Comparison of ENCODE assay signal across 32 cellular contexts in the genomic region with DNA sequence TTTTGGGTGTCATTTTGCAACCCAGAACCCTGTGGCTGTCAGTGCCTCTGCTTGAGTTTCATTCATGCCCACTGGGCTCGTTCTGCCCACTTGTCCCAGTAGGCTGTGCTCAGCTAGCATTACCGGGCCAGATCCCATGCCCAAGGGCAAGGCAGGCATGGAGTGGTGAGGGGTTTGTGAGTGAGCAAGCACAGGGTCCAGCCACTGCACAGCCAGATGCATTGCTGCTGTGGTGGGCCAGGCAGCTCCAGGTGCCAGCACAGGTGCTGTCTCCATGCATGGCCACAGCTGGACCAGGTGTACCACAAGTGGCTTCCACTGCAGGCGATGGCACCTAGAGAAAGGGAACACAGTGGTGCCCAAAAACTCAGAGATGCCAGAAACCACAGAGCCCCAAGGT.
DNase-seq lines count a peak whose midpoint lies in the region; ATAC-seq and TF ChIP-seq lines count a peak whose summit lies in the region.
"Had no signal": no experiment of that assay in that cellular context is flagged by ENCODE, and none has a peak within 500 bp of the region (broad histone marks: within the 10 kb centered on the region; RNA-seq: fewer than 3 reads in every experiment).

No MANE protein-coding gene starts in this region.

- H3K27me3 ChIP-seq in trophoblast cell (ENCODE audit: insufficient read depth, low read length) (no peaks in the 10 kb centered on the region), upper lobe of right lung (no peaks in the 10 kb centered on the region)
- H3K27me3 ChIP-seq: BE2C; BLaER1; BLaER1 treated with 17β-estradiol and CSF1 and Interleukin-3, amounts not matched to agents 10 nM and 100 nM had no signal

- no peaks in the 10 kb centered on the region for H3K79me1 ChIP-seq in trophoblast cell (ENCODE audit: low read length)

- H3K9me3 ChIP-seq in trophoblast cell (ENCODE audit: insufficient read depth, low read depth, low read length) = peaks cover 5% of the 10 kb centered on the region
- no peaks in the 10 kb centered on the region for H3K9me3 ChIP-seq in upper lobe of right lung
- H3K9me3 ChIP-seq: A549, BE2C had no signal

- H3K23ac ChIP-seq in trophoblast cell (ENCODE audit: low read length) = no peak overlapping the region

- H3K9ac ChIP-seq in trophoblast cell (ENCODE audit: low read length) = no peak overlapping the region
- H3K9ac ChIP-seq: BLaER1; BLaER1 treated with 17β-estradiol and CSF1 and Interleukin-3, amounts not matched to agents 10 nM and 100 nM had no signal

- DNase-seq in chondrocyte (ENCODE audit: low spot score) = peak; percentile 85
- no peak for DNase-seq in trophoblast cell
- no peak for DNase-seq in upper lobe of right lung
- no peak for DNase-seq in effector CD8-positive, alpha-beta T cell (lab: John Stamatoyannopoulos, UW)
- no peak for DNase-seq in DMS79 treated with DMSO at 0.1 percent for 48 hours (lab: John Stamatoyannopoulos, UW)
- DNase-seq: 8988T; ACHN; AML-193; BE2C; C1 segment of cervical spinal cord; Caco-2; Calu3; CD4-positive, alpha-beta memory T cell; CD4-positive, alpha-beta T cell; CD4-positive, CD25-positive, alpha-beta regulatory T cell; CD8-positive, alpha-beta memory T cell; CD8-positive, alpha-beta T cell; COR-L47; DMS 273 treated with DMSO at 0.1 percent for 48 hours; DMS153; DMS53; DMS79; DND-41; EL had no signal

- no peak overlapping the region for H2AK5ac ChIP-seq in trophoblast cell (ENCODE audit: low read length)

- no peak overlapping the region for H2BK5ac ChIP-seq in trophoblast cell (ENCODE audit: low read depth, low read length, poor library complexity)

- H3K36me3 ChIP-seq in trophoblast cell (ENCODE audit: control insufficient read depth in 1 of 2, insufficient read depth in 2 of 2, low read length in 2 of 2) = no peaks in the 10 kb centered on the region
- H3K36me3 ChIP-seq in upper lobe of right lung = no peaks in the 10 kb centered on the region
- H3K36me3 ChIP-seq: BE2C; BLaER1; BLaER1 treated with 17β-estradiol and CSF1 and Interleukin-3, amounts not matched to agents 10 nM and 100 nM had no signal

- no peak overlapping the region for H3K27ac Mint-ChIP-seq in chondrocyte (ENCODE audit: unreplicated experiment)
- H3K27ac Mint-ChIP-seq: B cell; CD14-positive monocyte; CD4-positive, alpha-beta memory T cell; CD4-positive, alpha-beta T cell; CD4-positive, CD25-positive, alpha-beta regulatory T cell; CD8-positive, alpha-beta memory T cell; CD8-positive, alpha-beta T cell had no signal

- H4K91ac ChIP-seq in trophoblast cell (ENCODE audit: low read depth, low read length) = no peak overlapping the region

- no peak overlapping the region for H3K4ac ChIP-seq in trophoblast cell (ENCODE audit: low read depth, low read length)

- no peak overlapping the region for H3K4me3 Mint-ChIP-seq in chondrocyte (ENCODE audit: unreplicated experiment)
- H3K4me3 Mint-ChIP-seq: B cell; CD14-positive monocyte; CD4-positive, alpha-beta memory T cell; CD4-positive, alpha-beta T cell; CD4-positive, CD25-positive, alpha-beta regulatory T cell; CD8-positive, alpha-beta memory T cell; CD8-positive, alpha-beta T cell had no signal

- peaks cover 29% of the 10 kb centered on the region for H3K9me3 Mint-ChIP-seq in chondrocyte (ENCODE audit: low read depth)

- no peak for TF ChIP-seq CTCF in chondrocyte (IDR thresholded peaks at IDR 0.05)
- TF ChIP-seq CTCF in upper lobe of right lung (IDR thresholded peaks at IDR 0.05) = no peak

- WGBS in trophoblast cell (ENCODE audit: extremely low coverage, insufficient coverage, insufficient read length) = no CpG with 5 or more reads among the region's 3 CpGs

- no peak overlapping the region for H2BK12ac ChIP-seq in trophoblast cell (ENCODE audit: low read length)

- H3K4me3 ChIP-seq in trophoblast cell (ENCODE audit: low read depth, low read length) (peak overlapping the region; percentile 21), upper lobe of right lung (no peak overlapping the region)
- H3K4me3 ChIP-seq: A549; BLaER1; BLaER1 treated with 17β-estradiol and CSF1 and Interleukin-3, amounts not matched to agents 10 nM and 100 nM had no signal

- H3K36me3 Mint-ChIP-seq in chondrocyte (ENCODE audit: low read depth) = no peaks in the 10 kb centered on the region
- H3K36me3 Mint-ChIP-seq: CD14-positive monocyte; CD4-positive, alpha-beta memory T cell; CD4-positive, CD25-positive, alpha-beta regulatory T cell; CD8-positive, alpha-beta memory T cell; CD8-positive, alpha-beta T cell had no signal

- no peak overlapping the region for H3K4me2 ChIP-seq in trophoblast cell (ENCODE audit: low read length)
- H3K4me2 ChIP-seq: A549; BLaER1; BLaER1 treated with 17β-estradiol and CSF1 and Interleukin-3, amounts not matched to agents 10 nM and 100 nM had no signal

- ATAC-seq in upper lobe of right lung = peak; percentile 25
- no peak for ATAC-seq in HG03159 (IDR thresholded peaks at IDR 0.05; ENCODE audit: unreplicated experiment)
- ATAC-seq: A549; CD8-positive, alpha-beta T cell had no signal

- H2AFZ ChIP-seq in trophoblast cell (ENCODE audit: insufficient read depth, low read length, poor library complexity) = no peak overlapping the region

- no peak overlapping the region for H4K8ac ChIP-seq in trophoblast cell (ENCODE audit: low read depth, low read length)

- H3K4me1 ChIP-seq in trophoblast cell (ENCODE audit: control insufficient read depth in 1 of 2, insufficient read depth in 2 of 2, low read length in 2 of 2) (no peaks in the 10 kb centered on the region), upper lobe of right lung (no peaks in the 10 kb centered on the region)
- H3K4me1 ChIP-seq: A549, BE2C, BLaER1, Caco-2 had no signal

- H3K79me2 ChIP-seq in trophoblast cell (ENCODE audit: control insufficient read depth, insufficient read depth, low read length, poor library complexity) = no peaks in the 10 kb centered on the region

- no peaks in the 10 kb centered on the region for H3K27me3 Mint-ChIP-seq in chondrocyte (ENCODE audit: low read depth)
- H3K27me3 Mint-ChIP-seq: B cell; CD4-positive, alpha-beta memory T cell; CD4-positive, alpha-beta T cell; CD4-positive, CD25-positive, alpha-beta regulatory T cell; CD8-positive, alpha-beta memory T cell had no signal

- no peak overlapping the region for H4K12ac ChIP-seq in trophoblast cell (ENCODE audit: low read depth, low read length)

- H3K4me1 Mint-ChIP-seq in chondrocyte (ENCODE audit: low read depth) = no peaks in the 10 kb centered on the region
- H3K4me1 Mint-ChIP-seq: B cell; CD14-positive monocyte; CD4-positive, alpha-beta memory T cell; CD4-positive, CD25-positive, alpha-beta regulatory T cell; CD8-positive, alpha-beta memory T cell had no signal

- no peak overlapping the region for H2BK120ac ChIP-seq in trophoblast cell (ENCODE audit: insufficient read depth, low read length, poor library complexity)

- intact Hi-C loops in upper lobe of right lung (cut with DNase I) = no loop called here

- H3K27ac ChIP-seq in trophoblast cell (ENCODE audit: low read depth, low read length) (no peak overlapping the region), upper lobe of right lung (no peak overlapping the region)
- H3K27ac ChIP-seq: 22Rv1; A549; BLaER1; BLaER1 treated with 17β-estradiol and CSF1 and Interleukin-3, amounts not matched to agents 10 nM and 100 nM; C4-2B had no signal

- H3K14ac ChIP-seq in trophoblast cell (ENCODE audit: low read length) = no peak overlapping the region

- no peak overlapping the region for H3K18ac ChIP-seq in trophoblast cell (ENCODE audit: low read length)
